21 cellular contexts compared by ENCODE assay signal in genomic region chrX:65488496-65488895, GRCh38.
"Had no signal": no experiment of that assay in that cellular context is flagged by ENCODE, and none has a peak within 500 bp of the region (broad histone marks: within the 10 kb centered on the region; RNA-seq: fewer than 3 reads in every experiment).

No MANE protein-coding gene starts in this region.

- H3K4me1 Mint-ChIP-seq: activated B cell treated with CpG ODN at 0.5 μM for 24 hours; activated naive CD4-positive, alpha-beta T cell treated with anti-CD3 and anti-CD28 coated beads, Interleukin-2, amount 50 U/mL, for 24 hours; brain; memory B cell; nephron progenitor cell; T-helper 17 cell had no signal

- H3K36me3 Mint-ChIP-seq: activated naive CD4-positive, alpha-beta T cell treated with anti-CD3 and anti-CD28 coated beads, Interleukin-2, amount 50 U/mL, for 24 hours; brain; type B pancreatic cell had no signal

- H3K27me3 Mint-ChIP-seq: activated B cell treated with CpG ODN at 0.5 μM for 24 hours; activated naive CD4-positive, alpha-beta T cell treated with anti-CD3 and anti-CD28 coated beads, Interleukin-2, amount 50 U/mL, for 24 hours; memory B cell; T-helper 17 cell; type B pancreatic cell had no signal

- DNase-seq: activated B cell treated with CpG ODN at 0.5 μM for 24 hours; activated CD4-positive, alpha-beta T cell treated with anti-CD3 and anti-CD28 coated beads, Interleukin-2, amount 50 U/mL, for 1 hour; activated effector memory CD4-positive, alpha-beta T cell treated with Interleukin-2 at 50 U/mL for 16 hours; activated T-cell treated with anti-CD3 and anti-CD28 coated beads, Interleukin-2, amount 50 U/mL, for 24 hours; amygdala; dermis blood vessel endothelial cell; erythroblast; foreskin melanocyte; head of caudate nucleus; islet precursor cell; nephron progenitor cell; stimulated activated CD4-positive, alpha-beta T cell treated with anti-CD3 and anti-CD28 coated beads, Interleukin-2, amount 100 ng/mL, for 24 hours; stimulated activated naive CD4-positive, alpha-beta T cell treated with Interleukin-2 at 50 U/mL for 16 hours; T-helper 17 cell had no signal

- FAIRE-seq: TTC549 had no signal

- ATAC-seq: left lobe of liver, sciatic nerve, T-helper 17 cell had no signal

- H3K9me3 Mint-ChIP-seq: activated B cell treated with CpG ODN at 0.5 μM for 24 hours; activated naive CD4-positive, alpha-beta T cell treated with anti-CD3 and anti-CD28 coated beads, Interleukin-2, amount 50 U/mL, for 24 hours; activated T-cell treated with anti-CD3 and anti-CD28 coated beads, Interleukin-2, amount 50 U/mL, for 24 hours; brain; memory B cell; type B pancreatic cell had no signal

- H3K4me3 Mint-ChIP-seq: activated B cell treated with CpG ODN at 0.5 μM for 24 hours; activated naive CD4-positive, alpha-beta T cell treated with anti-CD3 and anti-CD28 coated beads, Interleukin-2, amount 50 U/mL, for 24 hours; activated T-cell treated with anti-CD3 and anti-CD28 coated beads, Interleukin-2, amount 50 U/mL, for 24 hours; brain; memory B cell; nephron progenitor cell; T-helper 17 cell; type B pancreatic cell had no signal

- H3K27ac Mint-ChIP-seq: activated B cell treated with CpG ODN at 0.5 μM for 24 hours; activated naive CD4-positive, alpha-beta T cell treated with anti-CD3 and anti-CD28 coated beads, Interleukin-2, amount 50 U/mL, for 24 hours; activated T-cell treated with anti-CD3 and anti-CD28 coated beads, Interleukin-2, amount 50 U/mL, for 24 hours; brain; memory B cell; nephron progenitor cell; T-helper 17 cell; type B pancreatic cell had no signal
